In genomic region chr1:156675271-156675708, GRCh38 we compare ENCODE assay signal across 1 cellular context.
TF ChIP-seq lines count a peak whose summit lies in the region.

No MANE protein-coding gene starts in this region.

TF ChIP-seq in HEK293, 187 proteins besides CTCF, POLR2A, EP300 and RAD21 (continued from another document):
- TF ChIP-seq ZNF548 (tag by site-specific recombination; IDR thresholded peaks at IDR 0.05) = no peak
- no peak for TF ChIP-seq ZNF404 (tag by site-specific recombination; IDR thresholded peaks at IDR 0.05)
- no peak for TF ChIP-seq INSM2 (tag by site-specific recombination; IDR thresholded peaks at IDR 0.05)
- no peak for TF ChIP-seq ZNF791 (tag by site-specific recombination; IDR thresholded peaks at IDR 0.05)
- 0 out of 2 replicates have a peak, but pooled peaks have one; percentile 10 for TF ChIP-seq ZBTB17 (tag by site-specific recombination; IDR thresholded peaks at IDR 0.05)
- TF ChIP-seq AEBP2 (tag by site-specific recombination; IDR thresholded peaks at IDR 0.05; ENCODE audit: borderline replicate concordance) = no peak
- no peak for TF ChIP-seq ZFP3 (tag by site-specific recombination; IDR thresholded peaks at IDR 0.05; ENCODE audit: low read depth)
- no peak for TF ChIP-seq KLF16 (tag by site-specific recombination; IDR thresholded peaks at IDR 0.05)
- peak; percentile 40; the same call in 1 of the 2 replicates for TF ChIP-seq GLIS1 (tag by site-specific recombination; IDR thresholded peaks at IDR 0.05)
- TF ChIP-seq SALL2 (tag by site-specific recombination; IDR thresholded peaks at IDR 0.05; ENCODE audit: borderline replicate concordance) = no peak
- TF ChIP-seq GLIS2 (tag by site-specific recombination; IDR thresholded peaks at IDR 0.05) = no peak
- peak; percentile 62 for TF ChIP-seq ZNF398 (tag by site-specific recombination; IDR thresholded peaks at IDR 0.05)
- TF ChIP-seq ZNF26 (tag by site-specific recombination; IDR thresholded peaks at IDR 0.05) = no peak
- no peak for TF ChIP-seq ZNF148 (tag by site-specific recombination; IDR thresholded peaks at IDR 0.05; ENCODE audit: borderline replicate concordance)
- peak; percentile 86 for TF ChIP-seq SCRT2 (tag by site-specific recombination; IDR thresholded peaks at IDR 0.05)
